Comparison of ENCODE assay signal across 21 cellular contexts in the genomic region with DNA sequence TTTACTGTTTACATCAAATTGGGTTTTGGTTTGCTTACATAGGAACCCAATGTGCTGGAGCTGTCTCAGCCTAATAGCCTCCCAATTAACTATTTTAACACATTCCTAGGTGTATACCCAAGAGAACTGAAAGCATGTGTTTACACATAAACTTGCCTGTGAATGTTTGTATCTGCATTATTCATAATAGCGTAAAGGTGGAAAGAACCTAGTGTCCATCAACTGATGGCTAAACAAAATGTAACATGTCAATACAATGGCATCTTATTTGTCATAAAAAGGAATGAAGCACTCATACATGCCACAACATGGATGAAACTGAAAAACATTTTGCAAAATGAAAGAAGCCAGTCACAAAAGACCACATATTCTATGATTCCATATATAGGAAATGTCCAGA.
DNase-seq lines count a peak whose midpoint lies in the region; ATAC-seq, FAIRE-seq and TF ChIP-seq lines count a peak whose summit lies in the region.
"Had no signal": no experiment of that assay in that cellular context is flagged by ENCODE, and none has a peak within 500 bp of the region (broad histone marks: within the 10 kb centered on the region; RNA-seq: fewer than 3 reads in every experiment).

No MANE protein-coding gene starts in this region.

- TF ChIP-seq POLR2A in uterus (IDR thresholded peaks at IDR 0.05) = no peak

- peak overlapping the region; percentile 10; the same call in 1 of the 2 replicates for H3K4me2 ChIP-seq in PC-9
- H3K4me2 ChIP-seq: GM23338 had no signal

- H3K9me3 ChIP-seq in PC-9 (ENCODE audit: insufficient read depth, low read depth) = peaks cover 11% of the 10 kb centered on the region; the same call in 1 of the 2 replicates
- no peaks in the 10 kb centered on the region for H3K9me3 ChIP-seq in small intestine (ENCODE audit: control insufficient read depth, low read depth)
- H3K9me3 ChIP-seq in uterus = no peaks in the 10 kb centered on the region
- H3K9me3 ChIP-seq: BE2C, HAP-1, Peyer's patch had no signal

- CTCF ChIA-PET in PC-9 (lab: Charles Lee) = no interaction called here

- no peak overlapping the region for H2AFZ ChIP-seq in PC-9
- H2AFZ ChIP-seq: GM23338 had no signal

- H3K4me3 ChIP-seq in PC-9 (no peak overlapping the region), bronchial epithelial cell (ENCODE audit: low read depth, low read length) (no peak overlapping the region), small intestine (ENCODE audit: low read depth in 1 of 2, low read length in 2 of 2) (no peak overlapping the region), uterus (no peak overlapping the region)
- H3K4me3 ChIP-seq: GM23338, HAP-1, Peyer's patch had no signal

- peaks cover 37% of the 10 kb centered on the region for H3K4me1 ChIP-seq in PC-9 (replicated peaks; ENCODE audit: insufficient read depth)
- H3K4me1 ChIP-seq in small intestine (ENCODE audit: control insufficient read depth in 2 of 2, insufficient read depth in 1 of 2, low read depth in 1 of 2, low read length in 1 of 2) = no peaks in the 10 kb centered on the region
- H3K4me1 ChIP-seq in uterus = no peaks in the 10 kb centered on the region
- H3K4me1 ChIP-seq: BE2C, HAP-1, Peyer's patch had no signal

- no TSS peak for BruUV-seq in PC-9 (replicated peaks; lab: Mats Ljungman, UMichigan)

- H3K36me3 ChIP-seq in PC-9 (ENCODE audit: low read depth) (no peaks in the 10 kb centered on the region), bronchial epithelial cell (ENCODE audit: control insufficient read depth, insufficient read depth, low read length) (no peaks in the 10 kb centered on the region), small intestine (ENCODE audit: control insufficient read depth in 2 of 2, insufficient read depth in 2 of 2, low read length in 2 of 2) (no peaks in the 10 kb centered on the region), uterus (no peaks in the 10 kb centered on the region)
- H3K36me3 ChIP-seq: BE2C, HAP-1, Peyer's patch had no signal

- peak overlapping the region; percentile 75 for H3K27ac ChIP-seq in PC-9
- no peak overlapping the region for H3K27ac ChIP-seq in small intestine (ENCODE audit: low read depth in 1 of 2, low read length in 1 of 2)
- no peak overlapping the region for H3K27ac ChIP-seq in uterus
- H3K27ac ChIP-seq: HL-60, Peyer's patch had no signal

- no peak for ATAC-seq in HG02610 (IDR thresholded peaks at IDR 0.05; ENCODE audit: unreplicated experiment)
- ATAC-seq: GM23338, HepG2, Right ventricle myocardium inferior had no signal

- TF ChIP-seq CTCF in PC-9 (conservative IDR thresholded peaks at IDR 0.05) = no peak
- TF ChIP-seq CTCF in bronchial epithelial cell (IDR thresholded peaks at IDR 0.05; ENCODE audit: insufficient read depth, low read length, severe bottlenecking) = no peak
- TF ChIP-seq CTCF in uterus (IDR thresholded peaks at IDR 0.05) = no peak

- POLR2A ChIA-PET in PC-9 (lab: Charles Lee; ENCODE audit: unreplicated experiment) = interaction anchor here (0.7 kb wide), 1 partner anchor 287 kb away, joined by 3 read pairs; no protein-coding TSS in a partner anchor

- no peaks in the 10 kb centered on the region for H3K27me3 ChIP-seq in PC-9 (ENCODE audit: insufficient read depth, low read depth)
- no peaks in the 10 kb centered on the region for H3K27me3 ChIP-seq in bronchial epithelial cell (ENCODE audit: control insufficient read depth, insufficient read depth, low read length)
- H3K27me3 ChIP-seq in small intestine (ENCODE audit: control insufficient read depth in 2 of 2, insufficient read depth in 2 of 2, low read length in 2 of 2) = no peaks in the 10 kb centered on the region
- no peaks in the 10 kb centered on the region for H3K27me3 ChIP-seq in uterus
- H3K27me3 ChIP-seq: BE2C, Peyer's patch had no signal

- no peaks in the 10 kb centered on the region for H4K20me1 ChIP-seq in PC-9 (ENCODE audit: insufficient read depth)

- H3K9me2 ChIP-seq in PC-9 (ENCODE audit: insufficient read depth) = no peaks in the 10 kb centered on the region

- DNase-seq in EL (peak; percentile 8), PC-9 (peak in 1 of 2 experiments; percentile 75), bronchial epithelial cell (ENCODE audit: low read depth) (peak; percentile 98), renal cortical epithelial cell (ENCODE audit: low read depth) (peak; percentile 18), small intestine (no peak), uterus (no peak)
- DNase-seq: BE2C; CD4-positive, CD25-positive, alpha-beta regulatory T cell; KBM-7; NCI-H1092; NCI-H1436; NCI-H187 treated with DMSO at 0.1 percent for 48 hours; NCI-H2107; Peyer's patch had no signal

- intact Hi-C loops in PC-9 (cut with micrococcal nuclease; ENCODE audit: unreplicated experiment) (no loop called here), uterus (cut with DNase I; ENCODE audit: low total_unique reads) (no loop called here)

- WGBS in small intestine, 3 donors = 97 to 100% (median 98%) methylated on average over 1 of the region's 1 CpG

- H3F3A ChIP-seq in PC-9 (ENCODE audit: insufficient read depth, low read depth) = peaks cover 30% of the 10 kb centered on the region

- no peaks in the 10 kb centered on the region for H3K79me2 ChIP-seq in PC-9 (ENCODE audit: low read depth)

- peak; percentile 47 for FAIRE-seq in bronchial epithelial cell (lab: Jason Lieb, UNC)
- no peak for FAIRE-seq in small intestine (lab: Jason Lieb, UNC)
- FAIRE-seq: A204.1, HepG2 had no signal

Comparison
In these comparisons a context has a peak if more than half of its experiments do, and no peak if none do; other contexts are left out.
1. DNase-seq: peak in EL (single experiment), bronchial epithelial cell (single experiment) and renal cortical epithelial cell (single experiment); none in small intestine (single experiment) and uterus (0 of 2).